1 cellular context compared by ENCODE assay signal in the genomic region with DNA sequence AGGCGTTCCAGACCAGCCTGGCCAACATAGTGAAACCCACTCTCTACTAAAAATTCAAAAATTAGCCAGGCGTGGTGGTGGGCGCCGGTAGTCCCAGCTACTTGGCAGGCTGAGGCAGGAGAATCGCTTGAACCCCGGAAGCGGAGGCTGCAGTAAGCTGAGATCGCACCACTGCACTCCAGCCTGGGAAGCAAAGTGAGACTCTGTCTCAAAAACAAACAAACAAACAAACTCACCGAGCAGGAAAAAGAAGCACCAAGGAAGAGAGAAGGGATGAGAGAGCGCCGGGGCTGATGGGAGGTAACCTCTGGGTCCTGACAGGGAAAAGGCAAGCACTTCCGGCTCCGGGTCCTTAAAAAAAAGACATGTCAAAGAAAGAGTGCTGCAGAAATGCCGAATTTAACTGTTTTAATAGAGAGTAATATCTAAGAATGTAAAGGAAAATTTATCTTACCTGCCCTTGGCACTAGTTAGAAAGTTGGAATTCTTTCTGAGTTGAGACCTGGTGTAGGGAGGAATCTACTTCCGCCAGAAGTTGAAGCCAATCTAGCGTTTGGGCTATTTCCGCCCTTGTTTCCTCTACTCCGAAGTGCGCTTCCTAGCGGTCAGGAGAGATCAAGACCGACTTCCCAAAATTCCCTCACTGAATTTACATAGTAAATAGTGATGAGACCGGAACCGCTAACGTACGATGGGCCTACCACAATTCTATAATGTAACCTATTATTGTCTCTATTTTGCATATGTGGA.
TF ChIP-seq lines count a peak whose summit lies in the region.

No MANE protein-coding gene starts in this region.

TF ChIP-seq in HepG2, 621 proteins besides CTCF, POLR2A, EP300 and RAD21 (continued from another document and continues in another):
- TF ChIP-seq, protein P1, sequence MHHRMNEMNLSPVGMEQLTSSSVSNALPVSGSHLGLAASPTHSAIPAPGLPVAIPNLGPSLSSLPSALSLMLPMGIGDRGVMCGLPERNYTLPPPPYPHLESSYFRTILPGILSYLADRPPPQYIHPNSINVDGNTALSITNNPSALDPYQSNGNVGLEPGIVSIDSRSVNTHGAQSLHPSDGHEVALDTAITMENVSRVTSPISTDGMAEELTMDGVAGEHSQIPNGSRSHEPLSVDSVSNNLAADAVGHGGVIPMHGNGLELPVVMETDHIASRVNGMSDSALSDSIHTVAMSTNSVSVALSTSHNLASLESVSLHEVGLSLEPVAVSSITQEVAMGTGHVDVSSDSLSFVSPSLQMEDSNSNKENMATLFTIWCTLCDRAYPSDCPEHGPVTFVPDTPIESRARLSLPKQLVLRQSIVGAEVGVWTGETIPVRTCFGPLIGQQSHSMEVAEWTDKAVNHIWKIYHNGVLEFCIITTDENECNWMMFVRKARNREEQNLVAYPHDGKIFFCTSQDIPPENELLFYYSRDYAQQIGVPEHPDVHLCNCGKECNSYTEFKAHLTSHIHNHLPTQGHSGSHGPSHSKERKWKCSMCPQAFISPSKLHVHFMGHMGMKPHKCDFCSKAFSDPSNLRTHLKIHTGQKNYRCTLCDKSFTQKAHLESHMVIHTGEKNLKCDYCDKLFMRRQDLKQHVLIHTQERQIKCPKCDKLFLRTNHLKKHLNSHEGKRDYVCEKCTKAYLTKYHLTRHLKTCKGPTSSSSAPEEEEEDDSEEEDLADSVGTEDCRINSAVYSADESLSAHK (CRISPR knock-in tag; IDR thresholded peaks at IDR 0.05; ENCODE audit: borderline replicate concordance): no peak
- TF ChIP-seq, protein P2, sequence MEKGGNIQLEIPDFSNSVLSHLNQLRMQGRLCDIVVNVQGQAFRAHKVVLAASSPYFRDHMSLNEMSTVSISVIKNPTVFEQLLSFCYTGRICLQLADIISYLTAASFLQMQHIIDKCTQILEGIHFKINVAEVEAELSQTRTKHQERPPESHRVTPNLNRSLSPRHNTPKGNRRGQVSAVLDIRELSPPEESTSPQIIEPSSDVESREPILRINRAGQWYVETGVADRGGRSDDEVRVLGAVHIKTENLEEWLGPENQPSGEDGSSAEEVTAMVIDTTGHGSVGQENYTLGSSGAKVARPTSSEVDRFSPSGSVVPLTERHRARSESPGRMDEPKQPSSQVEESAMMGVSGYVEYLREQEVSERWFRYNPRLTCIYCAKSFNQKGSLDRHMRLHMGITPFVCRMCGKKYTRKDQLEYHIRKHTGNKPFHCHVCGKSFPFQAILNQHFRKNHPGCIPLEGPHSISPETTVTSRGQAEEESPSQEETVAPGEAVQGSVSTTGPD (CRISPR knock-in tag; IDR thresholded peaks at IDR 0.05): no peak
- TF ChIP-seq ZSCAN31 (CRISPR knock-in tag; IDR thresholded peaks at IDR 0.05; ENCODE audit: low read depth) (peak; percentile 67; the same call in 1 of the 2 replicates), KMT2A (CRISPR knock-in tag; IDR thresholded peaks at IDR 0.05) (peak; percentile 50), CBFB (CRISPR knock-in tag; IDR thresholded peaks at IDR 0.05) (no peak), KLF13 (CRISPR knock-in tag; IDR thresholded peaks at IDR 0.05) (no peak), NR2F6 (IDR thresholded peaks at IDR 0.05) (0 out of 2 replicates have a peak, but pooled peaks have one; percentile 39), NR2F6 (CRISPR knock-in tag; IDR thresholded peaks at IDR 0.05) (no peak), RCOR2 (CRISPR knock-in tag; IDR thresholded peaks at IDR 0.05) (no peak), ZZZ3 (CRISPR knock-in tag; IDR thresholded peaks at IDR 0.05; ENCODE audit: borderline replicate concordance) (peak; percentile 42; the same call in 1 of the 2 replicates), FOXJ3 (CRISPR knock-in tag; IDR thresholded peaks at IDR 0.05; ENCODE audit: borderline replicate concordance) (peak; percentile 21; the same call in 1 of the 2 replicates), ZNF143 (CRISPR knock-in tag; IDR thresholded peaks at IDR 0.05) (peak; percentile 90), RXRB (CRISPR knock-in tag; IDR thresholded peaks at IDR 0.05; ENCODE audit: borderline replicate concordance) (peak; percentile 42; the same call in 1 of the 2 replicates), ZNF44 (CRISPR knock-in tag; IDR thresholded peaks at IDR 0.05) (no peak), CCAR2 (optimal IDR thresholded peaks at IDR 0.05; ENCODE audit: low read depth, low read length) (no peak), ZNF24 (IDR thresholded peaks at IDR 0.05) (no peak), ZSCAN12 (CRISPR knock-in tag; IDR thresholded peaks at IDR 0.05) (no peak), POLR2AphosphoS5 (IDR thresholded peaks at IDR 0.05; ENCODE audit: low read depth, low read length) (peak; percentile 47; the same call in 1 of the 2 replicates), NR2F1 (CRISPR knock-in tag; IDR thresholded peaks at IDR 0.05) (peak in 1 of 2 experiments; percentile 58; a peak in 2 of 4 replicates), MTA3 (CRISPR knock-in tag; IDR thresholded peaks at IDR 0.05) (no peak), ZFX (CRISPR knock-in tag; IDR thresholded peaks at IDR 0.05; ENCODE audit: low read depth) (peak; percentile 58), ZNF644 (CRISPR knock-in tag; IDR thresholded peaks at IDR 0.05; ENCODE audit: low read depth) (no peak), RARA (CRISPR knock-in tag; IDR thresholded peaks at IDR 0.05) (0 out of 2 replicates have a peak, but pooled peaks have one; percentile 5), POLR2AphosphoS2 (IDR thresholded peaks at IDR 0.05; ENCODE audit: low read depth, low read length) (no peak), ZMYM3 (CRISPR knock-in tag; IDR thresholded peaks at IDR 0.05) (0 out of 2 replicates have a peak, but pooled peaks have one; percentile 43), NR2F2 (IDR thresholded peaks at IDR 0.05; ENCODE audit: borderline replicate concordance, low read depth) (0 out of 2 replicates have a peak, but pooled peaks have one; percentile 17), NBN (conservative IDR thresholded peaks at IDR 0.05) (no peak)
- TF ChIP-seq, protein P3, sequence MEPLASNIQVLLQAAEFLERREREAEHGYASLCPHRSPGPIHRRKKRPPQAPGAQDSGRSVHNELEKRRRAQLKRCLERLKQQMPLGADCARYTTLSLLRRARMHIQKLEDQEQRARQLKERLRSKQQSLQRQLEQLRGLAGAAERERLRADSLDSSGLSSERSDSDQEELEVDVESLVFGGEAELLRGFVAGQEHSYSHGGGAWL (CRISPR knock-in tag; IDR thresholded peaks at IDR 0.05): no peak
- TF ChIP-seq, protein P4, sequence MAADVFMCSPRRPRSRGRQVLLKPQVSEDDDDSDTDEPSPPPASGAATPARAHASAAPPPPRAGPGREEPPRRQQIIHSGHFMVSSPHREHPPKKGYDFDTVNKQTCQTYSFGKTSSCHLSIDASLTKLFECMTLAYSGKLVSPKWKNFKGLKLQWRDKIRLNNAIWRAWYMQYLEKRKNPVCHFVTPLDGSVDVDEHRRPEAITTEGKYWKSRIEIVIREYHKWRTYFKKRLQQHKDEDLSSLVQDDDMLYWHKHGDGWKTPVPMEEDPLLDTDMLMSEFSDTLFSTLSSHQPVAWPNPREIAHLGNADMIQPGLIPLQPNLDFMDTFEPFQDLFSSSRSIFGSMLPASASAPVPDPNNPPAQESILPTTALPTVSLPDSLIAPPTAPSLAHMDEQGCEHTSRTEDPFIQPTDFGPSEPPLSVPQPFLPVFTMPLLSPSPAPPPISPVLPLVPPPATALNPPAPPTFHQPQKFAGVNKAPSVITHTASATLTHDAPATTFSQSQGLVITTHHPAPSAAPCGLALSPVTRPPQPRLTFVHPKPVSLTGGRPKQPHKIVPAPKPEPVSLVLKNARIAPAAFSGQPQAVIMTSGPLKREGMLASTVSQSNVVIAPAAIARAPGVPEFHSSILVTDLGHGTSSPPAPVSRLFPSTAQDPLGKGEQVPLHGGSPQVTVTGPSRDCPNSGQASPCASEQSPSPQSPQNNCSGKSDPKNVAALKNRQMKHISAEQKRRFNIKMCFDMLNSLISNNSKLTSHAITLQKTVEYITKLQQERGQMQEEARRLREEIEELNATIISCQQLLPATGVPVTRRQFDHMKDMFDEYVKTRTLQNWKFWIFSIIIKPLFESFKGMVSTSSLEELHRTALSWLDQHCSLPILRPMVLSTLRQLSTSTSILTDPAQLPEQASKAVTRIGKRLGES (CRISPR knock-in tag; IDR thresholded peaks at IDR 0.05; ENCODE audit: borderline replicate concordance): no peak
- TF ChIP-seq, protein P5, sequence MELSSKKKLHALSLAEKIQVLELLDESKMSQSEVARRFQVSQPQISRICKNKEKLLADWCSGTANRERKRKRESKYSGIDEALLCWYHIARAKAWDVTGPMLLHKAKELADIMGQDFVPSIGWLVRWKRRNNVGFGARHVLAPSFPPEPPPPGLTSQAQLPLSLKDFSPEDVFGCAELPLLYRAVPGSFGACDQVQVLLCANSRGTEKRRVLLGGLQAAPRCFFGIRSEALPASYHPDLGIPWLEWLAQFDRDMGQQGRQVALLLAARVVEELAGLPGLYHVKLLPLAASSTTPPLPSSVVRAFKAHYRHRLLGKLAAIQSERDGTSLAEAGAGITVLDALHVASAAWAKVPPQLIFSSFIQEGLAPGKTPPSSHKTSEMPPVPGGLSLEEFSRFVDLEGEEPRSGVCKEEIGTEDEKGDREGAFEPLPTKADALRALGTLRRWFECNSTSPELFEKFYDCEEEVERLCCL (CRISPR knock-in tag; IDR thresholded peaks at IDR 0.05; ENCODE audit: borderline replicate concordance): no peak
- TF ChIP-seq, protein P6, sequence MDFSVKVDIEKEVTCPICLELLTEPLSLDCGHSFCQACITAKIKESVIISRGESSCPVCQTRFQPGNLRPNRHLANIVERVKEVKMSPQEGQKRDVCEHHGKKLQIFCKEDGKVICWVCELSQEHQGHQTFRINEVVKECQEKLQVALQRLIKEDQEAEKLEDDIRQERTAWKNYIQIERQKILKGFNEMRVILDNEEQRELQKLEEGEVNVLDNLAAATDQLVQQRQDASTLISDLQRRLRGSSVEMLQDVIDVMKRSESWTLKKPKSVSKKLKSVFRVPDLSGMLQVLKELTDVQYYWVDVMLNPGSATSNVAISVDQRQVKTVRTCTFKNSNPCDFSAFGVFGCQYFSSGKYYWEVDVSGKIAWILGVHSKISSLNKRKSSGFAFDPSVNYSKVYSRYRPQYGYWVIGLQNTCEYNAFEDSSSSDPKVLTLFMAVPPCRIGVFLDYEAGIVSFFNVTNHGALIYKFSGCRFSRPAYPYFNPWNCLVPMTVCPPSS (IDR thresholded peaks at IDR 0.05): no peak
- TF ChIP-seq, protein P7, sequence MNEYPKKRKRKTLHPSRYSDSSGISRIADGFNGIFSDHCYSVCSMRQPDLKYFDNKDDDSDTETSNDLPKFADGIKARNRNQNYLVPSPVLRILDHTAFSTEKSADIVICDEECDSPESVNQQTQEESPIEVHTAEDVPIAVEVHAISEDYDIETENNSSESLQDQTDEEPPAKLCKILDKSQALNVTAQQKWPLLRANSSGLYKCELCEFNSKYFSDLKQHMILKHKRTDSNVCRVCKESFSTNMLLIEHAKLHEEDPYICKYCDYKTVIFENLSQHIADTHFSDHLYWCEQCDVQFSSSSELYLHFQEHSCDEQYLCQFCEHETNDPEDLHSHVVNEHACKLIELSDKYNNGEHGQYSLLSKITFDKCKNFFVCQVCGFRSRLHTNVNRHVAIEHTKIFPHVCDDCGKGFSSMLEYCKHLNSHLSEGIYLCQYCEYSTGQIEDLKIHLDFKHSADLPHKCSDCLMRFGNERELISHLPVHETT (CRISPR knock-in tag; conservative IDR thresholded peaks at IDR 0.05): no peak
- TF ChIP-seq, protein P8, sequence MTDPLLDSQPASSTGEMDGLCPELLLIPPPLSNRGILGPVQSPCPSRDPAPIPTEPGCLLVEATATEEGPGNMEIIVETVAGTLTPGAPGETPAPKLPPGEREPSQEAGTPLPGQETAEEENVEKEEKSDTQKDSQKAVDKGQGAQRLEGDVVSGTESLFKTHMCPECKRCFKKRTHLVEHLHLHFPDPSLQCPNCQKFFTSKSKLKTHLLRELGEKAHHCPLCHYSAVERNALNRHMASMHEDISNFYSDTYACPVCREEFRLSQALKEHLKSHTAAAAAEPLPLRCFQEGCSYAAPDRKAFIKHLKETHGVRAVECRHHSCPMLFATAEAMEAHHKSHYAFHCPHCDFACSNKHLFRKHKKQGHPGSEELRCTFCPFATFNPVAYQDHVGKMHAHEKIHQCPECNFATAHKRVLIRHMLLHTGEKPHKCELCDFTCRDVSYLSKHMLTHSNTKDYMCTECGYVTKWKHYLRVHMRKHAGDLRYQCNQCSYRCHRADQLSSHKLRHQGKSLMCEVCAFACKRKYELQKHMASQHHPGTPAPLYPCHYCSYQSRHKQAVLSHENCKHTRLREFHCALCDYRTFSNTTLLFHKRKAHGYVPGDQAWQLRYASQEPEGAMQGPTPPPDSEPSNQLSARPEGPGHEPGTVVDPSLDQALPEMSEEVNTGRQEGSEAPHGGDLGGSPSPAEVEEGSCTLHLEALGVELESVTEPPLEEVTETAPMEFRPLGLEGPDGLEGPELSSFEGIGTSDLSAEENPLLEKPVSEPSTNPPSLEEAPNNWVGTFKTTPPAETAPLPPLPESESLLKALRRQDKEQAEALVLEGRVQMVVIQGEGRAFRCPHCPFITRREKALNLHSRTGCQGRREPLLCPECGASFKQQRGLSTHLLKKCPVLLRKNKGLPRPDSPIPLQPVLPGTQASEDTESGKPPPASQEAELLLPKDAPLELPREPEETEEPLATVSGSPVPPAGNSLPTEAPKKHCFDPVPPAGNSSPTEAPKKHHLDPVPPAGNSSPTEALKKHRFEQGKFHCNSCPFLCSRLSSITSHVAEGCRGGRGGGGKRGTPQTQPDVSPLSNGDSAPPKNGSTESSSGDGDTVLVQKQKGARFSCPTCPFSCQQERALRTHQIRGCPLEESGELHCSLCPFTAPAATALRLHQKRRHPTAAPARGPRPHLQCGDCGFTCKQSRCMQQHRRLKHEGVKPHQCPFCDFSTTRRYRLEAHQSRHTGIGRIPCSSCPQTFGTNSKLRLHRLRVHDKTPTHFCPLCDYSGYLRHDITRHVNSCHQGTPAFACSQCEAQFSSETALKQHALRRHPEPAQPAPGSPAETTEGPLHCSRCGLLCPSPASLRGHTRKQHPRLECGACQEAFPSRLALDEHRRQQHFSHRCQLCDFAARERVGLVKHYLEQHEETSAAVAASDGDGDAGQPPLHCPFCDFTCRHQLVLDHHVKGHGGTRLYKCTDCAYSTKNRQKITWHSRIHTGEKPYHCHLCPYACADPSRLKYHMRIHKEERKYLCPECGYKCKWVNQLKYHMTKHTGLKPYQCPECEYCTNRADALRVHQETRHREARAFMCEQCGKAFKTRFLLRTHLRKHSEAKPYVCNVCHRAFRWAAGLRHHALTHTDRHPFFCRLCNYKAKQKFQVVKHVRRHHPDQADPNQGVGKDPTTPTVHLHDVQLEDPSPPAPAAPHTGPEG (CRISPR knock-in tag; IDR thresholded peaks at IDR 0.05): no peak
- TF ChIP-seq, protein P9, sequence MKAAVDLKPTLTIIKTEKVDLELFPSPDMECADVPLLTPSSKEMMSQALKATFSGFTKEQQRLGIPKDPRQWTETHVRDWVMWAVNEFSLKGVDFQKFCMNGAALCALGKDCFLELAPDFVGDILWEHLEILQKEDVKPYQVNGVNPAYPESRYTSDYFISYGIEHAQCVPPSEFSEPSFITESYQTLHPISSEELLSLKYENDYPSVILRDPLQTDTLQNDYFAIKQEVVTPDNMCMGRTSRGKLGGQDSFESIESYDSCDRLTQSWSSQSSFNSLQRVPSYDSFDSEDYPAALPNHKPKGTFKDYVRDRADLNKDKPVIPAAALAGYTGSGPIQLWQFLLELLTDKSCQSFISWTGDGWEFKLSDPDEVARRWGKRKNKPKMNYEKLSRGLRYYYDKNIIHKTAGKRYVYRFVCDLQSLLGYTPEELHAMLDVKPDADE (CRISPR knock-in tag; IDR thresholded peaks at IDR 0.05): no peak
- TF ChIP-seq, protein P10, sequence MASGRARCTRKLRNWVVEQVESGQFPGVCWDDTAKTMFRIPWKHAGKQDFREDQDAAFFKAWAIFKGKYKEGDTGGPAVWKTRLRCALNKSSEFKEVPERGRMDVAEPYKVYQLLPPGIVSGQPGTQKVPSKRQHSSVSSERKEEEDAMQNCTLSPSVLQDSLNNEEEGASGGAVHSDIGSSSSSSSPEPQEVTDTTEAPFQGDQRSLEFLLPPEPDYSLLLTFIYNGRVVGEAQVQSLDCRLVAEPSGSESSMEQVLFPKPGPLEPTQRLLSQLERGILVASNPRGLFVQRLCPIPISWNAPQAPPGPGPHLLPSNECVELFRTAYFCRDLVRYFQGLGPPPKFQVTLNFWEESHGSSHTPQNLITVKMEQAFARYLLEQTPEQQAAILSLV (CRISPR knock-in tag; IDR thresholded peaks at IDR 0.05; ENCODE audit: borderline replicate concordance): no peak
